1 cellular context compared by ENCODE assay signal in the genomic region with DNA sequence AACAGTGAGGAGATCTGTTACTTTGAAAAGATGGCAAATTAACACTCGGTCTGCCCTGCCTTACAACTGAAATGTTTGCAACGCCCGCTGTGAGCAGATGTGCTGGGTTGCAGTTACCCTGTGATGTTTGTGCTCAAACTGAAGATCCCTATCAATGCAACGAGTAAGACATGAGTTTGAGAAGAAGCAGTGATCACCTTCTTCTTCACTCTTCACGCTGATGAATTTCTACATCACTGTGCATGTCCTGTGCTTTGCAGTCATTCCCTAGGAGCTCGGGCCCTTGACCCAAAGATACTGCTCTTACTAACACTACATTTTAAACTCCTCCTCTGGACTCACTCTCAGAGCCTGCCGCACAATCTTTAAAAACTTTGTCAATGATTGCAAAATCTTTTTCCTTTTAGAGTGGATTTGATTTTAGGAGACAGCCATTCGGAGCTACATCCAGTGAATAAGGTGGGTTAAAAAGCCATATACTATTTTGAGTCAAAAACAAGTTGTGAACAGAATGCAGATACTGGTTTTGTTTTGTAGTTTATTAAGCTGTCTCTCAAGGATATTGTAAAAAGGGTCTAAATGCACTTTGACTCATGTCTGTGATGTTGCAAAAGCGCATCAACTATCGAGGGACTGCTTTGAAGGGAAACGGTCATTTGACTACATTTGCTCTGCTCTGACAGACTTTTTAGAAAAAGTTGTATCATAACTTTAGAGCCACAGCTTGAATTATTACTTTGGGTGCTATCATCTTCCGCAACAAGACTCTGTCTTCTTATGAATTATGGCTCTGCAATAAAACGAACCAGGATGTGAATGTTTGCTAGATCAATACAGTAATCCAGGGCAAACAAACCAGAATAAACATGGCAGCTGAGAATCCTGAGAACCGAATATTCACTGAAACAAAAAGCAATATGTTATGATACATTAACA.
TF ChIP-seq lines count a peak whose summit lies in the region.

No MANE protein-coding gene starts in this region.

TF ChIP-seq in GM23338, 12 proteins besides CTCF, POLR2A, EP300 and RAD21 (continued from another document):
- TF ChIP-seq, protein P1, sequence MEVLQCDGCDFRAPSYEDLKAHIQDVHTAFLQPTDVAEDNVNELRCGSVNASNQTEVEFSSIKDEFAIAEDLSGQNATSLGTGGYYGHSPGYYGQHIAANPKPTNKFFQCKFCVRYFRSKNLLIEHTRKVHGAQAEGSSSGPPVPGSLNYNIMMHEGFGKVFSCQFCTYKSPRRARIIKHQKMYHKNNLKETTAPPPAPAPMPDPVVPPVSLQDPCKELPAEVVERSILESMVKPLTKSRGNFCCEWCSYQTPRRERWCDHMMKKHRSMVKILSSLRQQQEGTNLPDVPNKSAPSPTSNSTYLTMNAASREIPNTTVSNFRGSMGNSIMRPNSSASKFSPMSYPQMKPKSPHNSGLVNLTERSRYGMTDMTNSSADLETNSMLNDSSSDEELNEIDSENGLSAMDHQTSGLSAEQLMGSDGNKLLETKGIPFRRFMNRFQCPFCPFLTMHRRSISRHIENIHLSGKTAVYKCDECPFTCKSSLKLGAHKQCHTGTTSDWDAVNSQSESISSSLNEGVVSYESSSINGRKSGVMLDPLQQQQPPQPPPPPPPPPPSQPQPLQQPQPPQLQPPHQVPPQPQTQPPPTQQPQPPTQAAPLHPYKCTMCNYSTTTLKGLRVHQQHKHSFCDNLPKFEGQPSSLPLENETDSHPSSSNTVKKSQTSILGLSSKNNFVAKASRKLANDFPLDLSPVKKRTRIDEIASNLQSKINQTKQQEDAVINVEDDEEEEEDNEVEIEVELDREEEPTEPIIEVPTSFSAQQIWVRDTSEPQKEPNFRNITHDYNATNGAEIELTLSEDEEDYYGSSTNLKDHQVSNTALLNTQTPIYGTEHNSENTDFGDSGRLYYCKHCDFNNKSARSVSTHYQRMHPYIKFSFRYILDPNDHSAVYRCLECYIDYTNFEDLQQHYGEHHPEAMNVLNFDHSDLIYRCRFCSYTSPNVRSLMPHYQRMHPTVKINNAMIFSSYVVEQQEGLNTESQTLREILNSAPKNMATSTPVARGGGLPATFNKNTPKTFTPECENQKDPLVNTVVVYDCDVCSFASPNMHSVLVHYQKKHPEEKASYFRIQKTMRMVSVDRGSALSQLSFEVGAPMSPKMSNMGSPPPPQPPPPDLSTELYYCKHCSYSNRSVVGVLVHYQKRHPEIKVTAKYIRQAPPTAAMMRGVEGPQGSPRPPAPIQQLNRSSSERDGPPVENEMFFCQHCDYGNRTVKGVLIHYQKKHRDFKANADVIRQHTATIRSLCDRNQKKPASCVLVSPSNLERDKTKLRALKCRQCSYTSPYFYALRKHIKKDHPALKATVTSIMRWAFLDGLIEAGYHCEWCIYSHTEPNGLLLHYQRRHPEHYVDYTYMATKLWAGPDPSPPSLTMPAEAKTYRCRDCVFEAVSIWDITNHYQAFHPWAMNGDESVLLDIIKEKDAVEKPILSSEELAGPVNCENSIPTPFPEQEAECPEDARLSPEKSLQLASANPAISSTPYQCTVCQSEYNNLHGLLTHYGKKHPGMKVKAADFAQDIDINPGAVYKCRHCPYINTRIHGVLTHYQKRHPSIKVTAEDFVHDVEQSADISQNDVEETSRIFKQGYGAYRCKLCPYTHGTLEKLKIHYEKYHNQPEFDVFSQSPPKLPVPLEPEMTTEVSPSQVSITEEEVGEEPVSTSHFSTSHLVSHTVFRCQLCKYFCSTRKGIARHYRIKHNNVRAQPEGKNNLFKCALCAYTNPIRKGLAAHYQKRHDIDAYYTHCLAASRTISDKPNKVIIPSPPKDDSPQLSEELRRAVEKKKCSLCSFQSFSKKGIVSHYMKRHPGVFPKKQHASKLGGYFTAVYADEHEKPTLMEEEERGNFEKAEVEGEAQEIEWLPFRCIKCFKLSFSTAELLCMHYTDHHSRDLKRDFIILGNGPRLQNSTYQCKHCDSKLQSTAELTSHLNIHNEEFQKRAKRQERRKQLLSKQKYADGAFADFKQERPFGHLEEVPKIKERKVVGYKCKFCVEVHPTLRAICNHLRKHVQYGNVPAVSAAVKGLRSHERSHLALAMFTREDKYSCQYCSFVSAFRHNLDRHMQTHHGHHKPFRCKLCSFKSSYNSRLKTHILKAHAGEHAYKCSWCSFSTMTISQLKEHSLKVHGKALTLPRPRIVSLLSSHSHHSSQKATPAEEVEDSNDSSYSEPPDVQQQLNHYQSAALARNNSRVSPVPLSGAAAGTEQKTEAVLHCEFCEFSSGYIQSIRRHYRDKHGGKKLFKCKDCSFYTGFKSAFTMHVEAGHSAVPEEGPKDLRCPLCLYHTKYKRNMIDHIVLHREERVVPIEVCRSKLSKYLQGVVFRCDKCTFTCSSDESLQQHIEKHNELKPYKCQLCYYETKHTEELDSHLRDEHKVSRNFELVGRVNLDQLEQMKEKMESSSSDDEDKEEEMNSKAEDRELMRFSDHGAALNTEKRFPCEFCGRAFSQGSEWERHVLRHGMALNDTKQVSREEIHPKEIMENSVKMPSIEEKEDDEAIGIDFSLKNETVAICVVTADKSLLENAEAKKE (CRISPR knock-in tag; IDR thresholded peaks at IDR 0.05): no peak
